Comparison of ENCODE assay signal across 28 cellular contexts in genomic region chr19:49687150-49687549, GRCh38. TPM values are rescaled to one million over a fixed set of nuclear protein-coding genes. Genes with fewer than 3 reads are reported as not detected.
A peak's percentile ranks its signal among the peaks of the same experiment; 100 is the strongest.
DNase-seq lines count a peak whose midpoint lies in the region; ATAC-seq and TF ChIP-seq lines count a peak whose summit lies in the region.
"Had no signal": no experiment of that assay in that cellular context is flagged by ENCODE, and none has a peak within 500 bp of the region (broad histone marks: within the 10 kb centered on the region; RNA-seq: fewer than 3 reads in every experiment).

No MANE protein-coding gene starts in this region.

- H3K36me3 ChIP-seq in GM23338 (ENCODE audit: insufficient read depth), result peaks cover 31% of the 10 kb centered on the region
- peaks cover 0 to 63% of the 10 kb centered on the region in 2 donors for H3K36me3 ChIP-seq in left lung

- H3K4me1 ChIP-seq in GM23338 (ENCODE audit: insufficient read depth), result peaks cover 23% of the 10 kb centered on the region
- peaks cover 13 to 35% of the 10 kb centered on the region in 2 donors for H3K4me1 ChIP-seq in left lung

- H3K36me3 Mint-ChIP-seq in GM23338 (ENCODE audit: low read depth), result peaks cover 58% of the 10 kb centered on the region
- H3K36me3 Mint-ChIP-seq in stimulated activated naive B cell treated with anti-CD40 and anti-IgM and Interleukin-4, amounts not matched to agents 10 μg/mL and 1 μg/mL and 100 μg/mL, for 72 hours, result peaks cover 51 to 67% of the 10 kb centered on the region in 2 donors
- peaks cover 58% of the 10 kb centered on the region for H3K36me3 Mint-ChIP-seq in effector memory CD8-positive, alpha-beta T cell (ENCODE audit: insufficient read depth)
- H3K36me3 Mint-ChIP-seq: activated naive CD8-positive, alpha-beta T cell had no signal

- no peak overlapping the region for H3K4me3 ChIP-seq in GM23338
- H3K4me3 ChIP-seq in left lung, result peak overlapping the region in 1 of 2 donors; percentile 18
- H3K4me3 ChIP-seq: ascending aorta, pancreas, PC-9, thyroid gland had no signal

- peaks cover 48% of the 10 kb centered on the region for H3K4me1 Mint-ChIP-seq in GM23338
- H3K4me1 Mint-ChIP-seq in stimulated activated naive B cell treated with anti-CD40 and anti-IgM and Interleukin-4, amounts not matched to agents 10 μg/mL and 1 μg/mL and 100 μg/mL, for 72 hours, result peaks cover 38 to 58% of the 10 kb centered on the region in 2 donors
- H3K4me1 Mint-ChIP-seq in effector memory CD8-positive, alpha-beta T cell (ENCODE audit: low read depth in 2 of 2), result peaks cover 14 to 23% of the 10 kb centered on the region in 2 donors

- peaks cover 42% of the 10 kb centered on the region for H4K20me1 ChIP-seq in GM23338 (replicated peaks; ENCODE audit: insufficient read depth)

- intact Hi-C loops in left lung (cut with DNase I), result no loop called here

- peaks cover 44% of the 10 kb centered on the region for H3K27me3 Mint-ChIP-seq in GM23338 (ENCODE audit: insufficient read depth, low read depth, poor library complexity)
- H3K27me3 Mint-ChIP-seq in stimulated activated naive B cell treated with anti-CD40 and anti-IgM and Interleukin-4, amounts not matched to agents 10 μg/mL and 1 μg/mL and 100 μg/mL, for 72 hours, result peaks cover 20 to 23% of the 10 kb centered on the region in 2 donors
- peaks cover 18 to 27% of the 10 kb centered on the region in 2 donors for H3K27me3 Mint-ChIP-seq in effector memory CD8-positive, alpha-beta T cell
- H3K27me3 Mint-ChIP-seq: activated naive CD8-positive, alpha-beta T cell had no signal

- ATAC-seq in GM23338 (no peak), left lung (no peak), HG02981 (IDR thresholded peaks at IDR 0.05; ENCODE audit: unreplicated experiment) (no peak)
- no peak for ATAC-seq in stimulated activated naive B cell treated with anti-CD40 and anti-IgM and Interleukin-4, amounts not matched to agents 10 μg/mL and 1 μg/mL and 100 μg/mL, for 72 hours (replicated peaks)
- ATAC-seq in effector memory CD8-positive, alpha-beta T cell (replicated peaks), result no peak
- ATAC-seq: natural killer cell treated with Interleukin-12 subunit alpha and Interleukin-12 subunit beta and Interleukin-15 and Interleukin-18, amount 100 ng/mL, for 72 hours; pancreas; stimulated activated naive CD8-positive, alpha-beta T cell treated with anti-CD3 and anti-CD28 coated beads, Interleukin-15, amount 100 ng/mL, for 72 hours had no signal

- H3K27me3 ChIP-seq in GM23338 (ENCODE audit: insufficient read depth) (no peaks in the 10 kb centered on the region), left lung (peaks cover 4 to 34% of the 10 kb centered on the region in 2 donors)
- H3K27me3 ChIP-seq: ascending aorta, pancreas, thyroid gland had no signal

- DNase-seq in GM23338 (ENCODE audit: low spot score) (no peak), left lung (no peak), EL (no peak)
- DNase-seq in stimulated activated naive B cell treated with anti-CD40 and anti-IgM and Interleukin-4, amounts not matched to agents 10 μg/mL and 1 μg/mL and 100 μg/mL, for 72 hours, result no peak
- no peak for DNase-seq in effector memory CD8-positive, alpha-beta T cell
- DNase-seq: activated CD4-positive, alpha-beta T cell treated with anti-CD3 and anti-CD28 coated beads for 4 hours; activated effector memory CD4-positive, alpha-beta T cell treated with Interleukin-2 at 50 U/mL for 16 hours; activated T-cell treated with anti-CD3 and anti-CD28 coated beads for 4 hours; C1 segment of cervical spinal cord; central memory CD4-positive, alpha-beta T cell; HCEC 1CT; kidney glomerular epithelial cell; mammary epithelial cell; NCI-H1436 treated with DMSO at 0.1 percent for 48 hours; NCI-H2081 treated with DMSO at 0.1 percent for 48 hours; NCI-H226; PC-9; SHP77; stimulated activated CD4-positive, alpha-beta T cell treated with anti-CD3 and anti-CD28 coated beads, Interleukin-2, amount 100 ng/mL, for 24 hours; stimulated activated naive CD8-positive, alpha-beta T cell treated with anti-CD3 and anti-CD28 coated beads, Interleukin-15, amount 100 ng/mL, for 72 hours; thyroid gland had no signal

- H3K27ac Mint-ChIP-seq in GM23338, result no peak overlapping the region
- peak overlapping the region; percentile 79 for H3K27ac Mint-ChIP-seq in stimulated activated naive B cell treated with anti-CD40 and anti-IgM and Interleukin-4, amounts not matched to agents 10 μg/mL and 1 μg/mL and 100 μg/mL, for 72 hours
- no peak overlapping the region for H3K27ac Mint-ChIP-seq in effector memory CD8-positive, alpha-beta T cell
- H3K27ac Mint-ChIP-seq: natural killer cell treated with Interleukin-12 subunit alpha and Interleukin-12 subunit beta and Interleukin-15 and Interleukin-18, amount 100 ng/mL, for 72 hours; T-helper 2 cell treated with Interferon-gamma antibody and Interleukin-4, amounts not matched to agents 5 μg/mL and 100 μg/mL, for 36 hours had no signal

- H3K4me3 Mint-ChIP-seq in GM23338, result peak overlapping the region; percentile 26; the same call in 1 of the 3 replicates
- H3K4me3 Mint-ChIP-seq in stimulated activated naive B cell treated with anti-CD40 and anti-IgM and Interleukin-4, amounts not matched to agents 10 μg/mL and 1 μg/mL and 100 μg/mL, for 72 hours, result no peak overlapping the region
- no peak overlapping the region for H3K4me3 Mint-ChIP-seq in effector memory CD8-positive, alpha-beta T cell
- H3K4me3 Mint-ChIP-seq: activated naive CD8-positive, alpha-beta T cell; natural killer cell treated with Interleukin-12 subunit alpha and Interleukin-12 subunit beta and Interleukin-15 and Interleukin-18, amount 100 ng/mL, for 72 hours; stimulated activated naive CD8-positive, alpha-beta T cell treated with anti-CD3 and anti-CD28 coated beads, Interleukin-15, amount 100 ng/mL, for 72 hours; T-helper 2 cell treated with Interferon-gamma antibody and Interleukin-4, amounts not matched to agents 5 μg/mL and 100 μg/mL, for 36 hours had no signal

- H2AFZ ChIP-seq in GM23338, result no peak overlapping the region
- H2AFZ ChIP-seq: PC-9 had no signal

- H3K27ac ChIP-seq in GM23338 (ENCODE audit: low read depth) (peak overlapping the region; percentile 85), angular gyrus (ENCODE audit: low read depth, low read length) (peak overlapping the region; percentile 4), left lung (peak overlapping the region; percentile 33 to 62)
- H3K27ac ChIP-seq: ascending aorta, pancreas, PC-9, thyroid gland had no signal

- H3F3A ChIP-seq in GM23338 (replicated peaks; ENCODE audit: low read depth), result peaks cover 64% of the 10 kb centered on the region

- H3K9me2 ChIP-seq in GM23338 (ENCODE audit: insufficient read depth), result no peaks in the 10 kb centered on the region

- peaks cover 22% of the 10 kb centered on the region for H3K79me2 ChIP-seq in GM23338 (replicated peaks; ENCODE audit: insufficient read depth)

- no peak for TF ChIP-seq CTCF in GM23338 (conservative IDR thresholded peaks at IDR 0.05; ENCODE audit: low read depth in 2 of 2)
- TF ChIP-seq CTCF in left lung (IDR thresholded peaks at IDR 0.05), result no peak

- H3K9me3 ChIP-seq in left lung, result no peaks in the 10 kb centered on the region
- H3K9me3 ChIP-seq: ascending aorta, pancreas, thyroid gland had no signal

- H3K9me3 Mint-ChIP-seq in GM23338, result peaks cover 8% of the 10 kb centered on the region
- no peaks in the 10 kb centered on the region for H3K9me3 Mint-ChIP-seq in stimulated activated naive B cell treated with anti-CD40 and anti-IgM and Interleukin-4, amounts not matched to agents 10 μg/mL and 1 μg/mL and 100 μg/mL, for 72 hours
- H3K9me3 Mint-ChIP-seq in effector memory CD8-positive, alpha-beta T cell, result no peaks in the 10 kb centered on the region
- H3K9me3 Mint-ChIP-seq: natural killer cell treated with Interleukin-12 subunit alpha and Interleukin-12 subunit beta and Interleukin-15 and Interleukin-18, amount 100 ng/mL, for 72 hours; stimulated activated naive CD8-positive, alpha-beta T cell treated with anti-CD3 and anti-CD28 coated beads, Interleukin-15, amount 100 ng/mL, for 72 hours; T-helper 2 cell treated with Interferon-gamma antibody and Interleukin-4, amounts not matched to agents 5 μg/mL and 100 μg/mL, for 36 hours had no signal

- H3K4me2 ChIP-seq in GM23338, result 0 out of 2 replicates have a peak overlapping the region, but pooled peaks have one; percentile 99
- H3K4me2 ChIP-seq: PC-9 had no signal

TF ChIP-seq in GM23338, 12 proteins besides CTCF, POLR2A, EP300 and RAD21 (continues in another document):
- TF ChIP-seq EZH2 (IDR thresholded peaks at IDR 0.05; ENCODE audit: low read depth, unreplicated experiment) (no peak), POLR2AphosphoS5 (IDR thresholded peaks at IDR 0.05; ENCODE audit: low read depth) (no peak), EZH2phosphoT487 (IDR thresholded peaks at IDR 0.05; ENCODE audit: unreplicated experiment) (no peak), JUNB (IDR thresholded peaks at IDR 0.05; ENCODE audit: unreplicated experiment) (no peak)

RNA-seq across cellular contexts. Expression of gene ADM5, which starts 2.2 kb away (rescaled TPM):
- total RNA-seq in GM23338 (2014; rRNA removed; shearing (Covaris generic)), result 3.1 and 5.7 TPM in 2 replicates
- polyA plus RNA-seq in GM23338 (2016; fragmentation: Nextera tagmentation; extraction: Ambion mirVana), result 2.6 and 2.8 TPM in 2 replicates
- total RNA-seq in left lung, result 1 to 10 TPM in 1 of 2 donors, under 1 TPM in 1; 0.93 to 2.0 TPM

RNA-seq across cellular contexts. Expression of gene CPT1C, which starts 3.8 kb away (rescaled TPM):
- 46.8 and 63.4 TPM in 2 replicates for total RNA-seq in GM23338 (2014; rRNA removed; shearing (Covaris generic))
- 77.3 and 79.3 TPM in 2 replicates for polyA plus RNA-seq in GM23338 (2016; fragmentation: Nextera tagmentation; extraction: Ambion mirVana)
- 10 to 100 TPM in 1 of 2 donors, 1 to 10 TPM in 1; 6.2 to 11.3 TPM for total RNA-seq in left lung

RNA-seq across cellular contexts. Expression of gene PRMT1, which starts 10.1 kb away (rescaled TPM):
- total RNA-seq in GM23338 (2014; rRNA removed; shearing (Covaris generic)), result 700 and 762 TPM in 2 replicates
- 587 and 590 TPM in 2 replicates for polyA plus RNA-seq in GM23338 (2016; fragmentation: Nextera tagmentation; extraction: Ambion mirVana)
- 100 to 1,000 TPM in 1 of 2 donors, 10 to 100 TPM in 1; 79.3 to 137 TPM for total RNA-seq in left lung

RNA-seq across cellular contexts. Expression of gene BCL2L12, which starts 21.4 kb away (rescaled TPM):
- total RNA-seq in GM23338 (2014; rRNA removed; shearing (Covaris generic)), result 30.6 and 61.3 TPM in 2 replicates
- polyA plus RNA-seq in GM23338 (2016; fragmentation: Nextera tagmentation; extraction: Ambion mirVana), result 102 and 114 TPM in 2 replicates
- 10 to 100 TPM; 20.6 to 22.2 TPM for total RNA-seq in left lung

RNA-seq across cellular contexts. Expression of gene IRF3, which starts 21.5 kb away (rescaled TPM):
- total RNA-seq in GM23338 (2014; rRNA removed; shearing (Covaris generic)), result 89.3 and 164 TPM in 2 replicates
- polyA plus RNA-seq in GM23338 (2016; fragmentation: Nextera tagmentation; extraction: Ambion mirVana), result 57.4 and 72.4 TPM in 2 replicates
- 10 to 100 TPM; 81.2 to 93.6 TPM for total RNA-seq in left lung

Comparison
In these comparisons a context has a peak if more than half of its experiments do, and no peak if none do; other contexts are left out.
1. H3K27ac ChIP-seq: peak in every context shown above with its lines; median percentile 85 in GM23338; 48 in left lung; 4 in angular gyrus.